In the genomic region with DNA sequence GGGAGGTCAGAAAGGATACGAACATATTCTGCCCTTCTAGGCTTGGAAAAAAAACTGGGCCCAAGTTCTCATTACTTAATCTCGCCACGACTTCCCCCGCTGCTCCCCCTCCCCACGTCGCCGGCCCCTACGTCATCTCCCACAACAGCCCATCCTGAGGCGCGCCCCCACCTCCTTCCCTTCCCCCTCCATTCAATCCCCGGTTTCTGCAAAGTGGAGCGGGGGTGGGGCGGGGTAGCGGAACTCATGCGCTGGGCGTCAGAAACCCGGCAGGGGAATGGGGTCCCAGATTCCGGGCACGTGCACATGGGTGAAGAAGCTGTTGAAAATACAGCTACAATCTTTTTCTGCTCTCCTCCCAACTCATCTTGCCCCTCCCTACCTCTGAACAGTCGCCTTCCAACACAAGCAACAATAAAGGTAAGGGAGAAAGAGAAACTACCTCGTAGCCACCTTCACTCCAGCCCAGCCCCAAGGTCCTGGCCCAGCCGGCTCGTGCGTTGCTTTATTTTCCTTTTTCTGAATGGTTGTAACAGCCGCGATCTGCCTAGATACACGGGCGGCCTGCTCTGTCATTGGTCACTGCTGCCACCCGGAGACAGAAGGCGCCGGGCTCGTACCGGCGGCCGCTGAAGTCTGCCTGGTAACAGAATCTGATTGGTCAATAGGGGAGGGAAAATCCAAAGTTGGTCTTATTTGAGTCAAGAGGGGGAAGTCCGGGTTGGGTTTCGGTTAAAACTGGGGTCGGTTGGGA, we compare ENCODE assay signal across 8 cellular contexts. TPM values are rescaled to one million over a fixed set of nuclear protein-coding genes. Genes with fewer than 3 reads are reported as not detected.
A peak's percentile ranks its signal among the peaks of the same experiment; 100 is the strongest.
DNase-seq lines count a peak whose midpoint lies in the region; ATAC-seq, FAIRE-seq and TF ChIP-seq lines count a peak whose summit lies in the region.

RFX5 (minus strand) TSS at position 484 of the 754 bp plus-strand sequence. CDS start 932 bp downstream, outside the sequence.

- H3K4me3 ChIP-seq in right atrium auricular region: peak within 1 kb of the TSS; percentile 63 to 73
- peak within 1 kb of the TSS; percentile 88 for H3K4me3 ChIP-seq in psoas muscle

- ATAC-seq in GM18499 (IDR thresholded peaks at IDR 0.05; ENCODE audit: insufficient read depth, unreplicated experiment): peak; percentile 88
- ATAC-seq in HG02943 (IDR thresholded peaks at IDR 0.05; ENCODE audit: low read depth, unreplicated experiment): peak; percentile 94
- peak; percentile 98 to 99 (median 99) for ATAC-seq in psoas muscle

- H3K27ac ChIP-seq in right atrium auricular region (peak within 1 kb of the TSS; percentile 89 to 91), psoas muscle (peak within 1 kb of the TSS; percentile 91)

- DNase-seq in NCI-H187 treated with DMSO at 0.1 percent for 48 hours (lab: John Stamatoyannopoulos, UW) (peak; percentile 98), anterior cingulate cortex (lab: John Stamatoyannopoulos, UW) (peak; percentile 57 to 98 (median 91)), right atrium auricular region (ENCODE audit: low spot score) (peak; percentile 98), psoas muscle (peak; percentile 92 to 96), urothelium cell line (ENCODE audit: low spot score) (peak; percentile 97)

- H3K4me1 ChIP-seq in right atrium auricular region (peaks cover 0 to 17% of the 10 kb centered on the region in 2 donors), psoas muscle (peaks cover 16% of the 10 kb centered on the region)

- WGBS in psoas muscle, 3 donors: 0 to 1% (median 1%) methylated on average over 38 of the region's 38 CpGs

- H3K36me3 ChIP-seq in right atrium auricular region: peaks cover 30% of the 10 kb centered on the region
- peaks cover 0 to 42% of the 10 kb centered on the region in 2 donors for H3K36me3 ChIP-seq in psoas muscle (ENCODE audit: insufficient read depth in 1 of 2, low read depth in 1 of 2)

- H3K9me3 ChIP-seq in right atrium auricular region (no peaks in the 10 kb centered on the region), psoas muscle (peaks cover 5% of the 10 kb centered on the region)

- TF ChIP-seq CTCF in right atrium auricular region (IDR thresholded peaks at IDR 0.05): no peak
- TF ChIP-seq CTCF in psoas muscle (IDR thresholded peaks at IDR 0.05): no peak

- intact Hi-C loops in T-helper 2 cell treated with Interferon-gamma antibody and Interleukin-4, amounts not matched to agents 100 ng/mL and 5 ng/mL, for 36 hours (cut with micrococcal nuclease): loop anchor here (1.0 to 10.0 kb wide), 5 partner anchors 20 to 150 kb away; partner anchors contain the start of genes PI4KB, PIP5K1A, PSMB4 and PSMD4
- intact Hi-C loops in psoas muscle (cut with DNase I): loop anchor here (2.0 to 10.0 kb wide), 3 partner anchors 48 to 150 kb away; partner anchors contain the start of genes PSMB4 (in 2 of the 2) and PIP5K1A (in 1 of the 2)

- no peak for FAIRE-seq in urothelium cell line (lab: Jason Lieb, UNC)

- H3K27me3 ChIP-seq in right atrium auricular region (no peaks in the 10 kb centered on the region), psoas muscle (ENCODE audit: insufficient read depth in 3 of 3, low read length in 2 of 3) (no peaks in the 10 kb centered on the region)

RNA-seq across cellular contexts. Expression of gene RFX5, which starts in this region (rescaled TPM):
- total RNA-seq in T-helper 2 cell treated with Interferon-gamma antibody and Interleukin-4, amounts not matched to agents 100 ng/mL and 5 ng/mL, for 36 hours: 75.3 and 80.4 TPM in 2 replicates
- total RNA-seq in right atrium auricular region (10 to 100 TPM; 17.9 to 20.2 TPM), psoas muscle (10 to 100 TPM; 16.9 to 38.7 (median 21.6) TPM)
- 10 to 100 TPM in 1 of 3 donors, 1 to 10 TPM in 2; 4.7 to 36.3 (median 8.5) TPM for polyA plus RNA-seq in psoas muscle

Comparison
In these comparisons a context has a peak if more than half of its experiments do, and no peak if none do; other contexts are left out.
1. Peak in every context shown above with its lines: DNase-seq, ATAC-seq, H3K4me3 ChIP-seq and H3K27ac ChIP-seq.